21 cellular contexts compared by ENCODE assay signal in the genomic region with DNA sequence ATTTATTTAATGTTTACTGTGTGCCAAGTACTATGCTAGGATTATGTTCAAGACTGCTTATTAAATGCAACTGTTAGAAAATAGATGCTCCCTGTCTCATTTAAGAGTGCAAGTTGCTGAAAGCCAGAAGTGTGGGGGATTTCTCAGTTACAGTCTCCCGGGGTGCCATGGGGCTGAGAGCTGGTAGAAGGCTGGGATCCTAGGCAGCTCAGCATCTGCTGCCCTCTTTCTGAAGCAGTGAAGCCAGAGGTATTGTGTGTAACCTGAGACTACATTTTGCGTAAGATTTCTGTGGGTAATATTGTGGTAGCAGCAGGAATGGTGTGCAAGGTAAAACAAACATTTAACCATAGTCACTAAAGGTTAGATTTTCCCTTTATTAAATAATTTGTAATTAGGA.
A peak's percentile ranks its signal among the peaks of the same experiment; 100 is the strongest.
DNase-seq lines count a peak whose midpoint lies in the region; FAIRE-seq and TF ChIP-seq lines count a peak whose summit lies in the region.
"Had no signal": no experiment of that assay in that cellular context is flagged by ENCODE, and none has a peak within 500 bp of the region (broad histone marks: within the 10 kb centered on the region; RNA-seq: fewer than 3 reads in every experiment).

No MANE protein-coding gene starts in this region.

- H3K4me2 ChIP-seq in astrocyte (ENCODE audit: low read length), result no peak overlapping the region

- no peak overlapping the region for H2AFZ ChIP-seq in astrocyte (ENCODE audit: low read depth, low read length)

- H3K27ac Mint-ChIP-seq in astrocyte (ENCODE audit: unreplicated experiment) (no peak overlapping the region), nephron progenitor cell (peak overlapping the region; percentile 80), chondrocyte (ENCODE audit: unreplicated experiment) (no peak overlapping the region)
- H3K27ac Mint-ChIP-seq: activated CD4-positive, alpha-beta T cell treated with anti-CD3 and anti-CD28 coated beads, Interleukin-2, amount 10 ng/mL, durations not matched to agents 24 days and 14 days; endodermal cell; stimulated activated memory B cell treated with anti-CD40 and anti-IgM and Interleukin-4, amounts not matched to agents 10 μg/mL and 1 μg/mL and 100 μg/mL, for 72 hours had no signal

- H3K27me3 ChIP-seq in astrocyte (ENCODE audit: insufficient read depth, low read length) (no peaks in the 10 kb centered on the region), stomach (no peaks in the 10 kb centered on the region)
- H3K27me3 ChIP-seq: SJCRH30, spleen, tibial nerve had no signal

- no peaks in the 10 kb centered on the region for H3K4me1 ChIP-seq in astrocyte (ENCODE audit: insufficient read depth, low read length)
- H3K4me1 ChIP-seq in stomach, result peaks cover 0 to 37% (median 18%) of the 10 kb centered on the region in 4 donors
- H3K4me1 ChIP-seq: SJCRH30 had no signal

- H3K9me3 ChIP-seq in astrocyte (ENCODE audit: insufficient read depth, low read depth, low read length) (no peaks in the 10 kb centered on the region), stomach (no peaks in the 10 kb centered on the region)
- H3K9me3 ChIP-seq: left ventricle myocardium inferior, tibial nerve had no signal

- no peaks in the 10 kb centered on the region for H4K20me1 ChIP-seq in astrocyte (ENCODE audit: insufficient read depth, low read length)

- no peak for TF ChIP-seq POLR2A in stomach (IDR thresholded peaks at IDR 0.05)

- TF ChIP-seq EP300 in stomach (IDR thresholded peaks at IDR 0.05), result no peak

- intact Hi-C loops in stomach (cut with DNase I; ENCODE audit: low total_unique reads), result no loop called here

- H3K27me3 Mint-ChIP-seq in astrocyte (ENCODE audit: low read depth, unreplicated experiment) (no peaks in the 10 kb centered on the region), nephron progenitor cell (ENCODE audit: low read depth, poor library complexity) (no peaks in the 10 kb centered on the region), chondrocyte (ENCODE audit: low read depth) (no peaks in the 10 kb centered on the region)
- H3K27me3 Mint-ChIP-seq: activated CD4-positive, alpha-beta T cell treated with anti-CD3 and anti-CD28 coated beads, Interleukin-2, amount 10 ng/mL, durations not matched to agents 24 days and 14 days; central memory CD8-positive, alpha-beta T cell; stimulated activated memory B cell treated with anti-CD40 and anti-IgM and Interleukin-4, amounts not matched to agents 10 μg/mL and 1 μg/mL and 100 μg/mL, for 72 hours had no signal

- H3K27ac ChIP-seq in astrocyte (ENCODE audit: low read depth, low read length) (no peak overlapping the region), stomach (no peak overlapping the region)
- H3K27ac ChIP-seq: 22Rv1, HL-60, left ventricle myocardium inferior, SJCRH30, spleen, tibial nerve had no signal

- H3K4me3 Mint-ChIP-seq in astrocyte (ENCODE audit: unreplicated experiment) (no peak overlapping the region), nephron progenitor cell (no peak overlapping the region), chondrocyte (ENCODE audit: unreplicated experiment) (no peak overlapping the region)
- H3K4me3 Mint-ChIP-seq: activated CD4-positive, alpha-beta T cell treated with anti-CD3 and anti-CD28 coated beads, Interleukin-2, amount 10 ng/mL, durations not matched to agents 24 days and 14 days; CD14-positive monocyte; central memory CD8-positive, alpha-beta T cell; endodermal cell; stimulated activated memory B cell treated with anti-CD40 and anti-IgM and Interleukin-4, amounts not matched to agents 10 μg/mL and 1 μg/mL and 100 μg/mL, for 72 hours had no signal

- no peak for FAIRE-seq in astrocyte (lab: Jason Lieb, UNC)

- no peaks in the 10 kb centered on the region for H3K36me3 ChIP-seq in astrocyte (ENCODE audit: insufficient read depth, low read length)
- H3K36me3 ChIP-seq in stomach, result no peaks in the 10 kb centered on the region
- H3K36me3 ChIP-seq: left ventricle myocardium inferior, SJCRH30, spleen, tibial nerve had no signal

- DNase-seq in DMS 273 (lab: John Stamatoyannopoulos, UW; ENCODE audit: unreplicated experiment) (peak; percentile 38), DMS 273 treated with DMSO at 0.1 percent for 48 hours (lab: John Stamatoyannopoulos, UW) (no peak), NCI-H146 treated with DMSO at 0.1 percent for 48 hours (lab: John Stamatoyannopoulos, UW; ENCODE audit: unreplicated experiment) (peak; percentile 18), astrocyte (ENCODE audit: low read depth) (peak; percentile 29), nephron progenitor cell (no peak), chondrocyte (ENCODE audit: low spot score) (no peak), cerebellar cortex (ENCODE audit: low spot score) (no peak), stomach (no peak)
- DNase-seq: activated CD4-positive, alpha-beta T cell treated with anti-CD3 and anti-CD28 coated beads, Interleukin-2, amount 10 ng/mL, durations not matched to agents 24 days and 14 days; activated naive CD4-positive, alpha-beta T cell treated with anti-CD3 and anti-CD28 coated beads, Interleukin-2, amount 50 U/mL, for 16 hours; endodermal cell; KG1; left ventricle myocardium inferior; spleen had no signal

- H3K79me2 ChIP-seq in astrocyte (ENCODE audit: insufficient read depth, low read length), result no peaks in the 10 kb centered on the region

- H3K9ac ChIP-seq in astrocyte (ENCODE audit: low read length), result no peak overlapping the region

- H3K4me1 Mint-ChIP-seq in astrocyte (ENCODE audit: low read depth, unreplicated experiment) (peaks cover 20% of the 10 kb centered on the region), nephron progenitor cell (peaks cover 62% of the 10 kb centered on the region), chondrocyte (ENCODE audit: low read depth) (peaks cover 11% of the 10 kb centered on the region)

- TF ChIP-seq CTCF in astrocyte (IDR thresholded peaks at IDR 0.05; ENCODE audit: insufficient read depth, low read depth, low read length) (no peak), nephron progenitor cell (IDR thresholded peaks at IDR 0.05) (no peak), chondrocyte (IDR thresholded peaks at IDR 0.05) (no peak), stomach (IDR thresholded peaks at IDR 0.05) (no peak)

- H3K4me3 ChIP-seq in astrocyte (ENCODE audit: insufficient read depth, low read depth, low read length) (no peak overlapping the region), stomach (no peak overlapping the region)
- H3K4me3 ChIP-seq: left ventricle myocardium inferior, SJCRH30, spleen, tibial nerve had no signal

- WGBS in stomach, 5 donors, result 67 to 93% (median 75%) methylated on average over 2 of the region's 2 CpGs

- H3K9me3 Mint-ChIP-seq in astrocyte (ENCODE audit: unreplicated experiment) (no peaks in the 10 kb centered on the region), nephron progenitor cell (peaks cover 16% of the 10 kb centered on the region), chondrocyte (ENCODE audit: low read depth) (peaks cover 4% of the 10 kb centered on the region)
- H3K9me3 Mint-ChIP-seq: central memory CD8-positive, alpha-beta T cell had no signal

- H3K36me3 Mint-ChIP-seq in astrocyte (ENCODE audit: low read depth, unreplicated experiment) (peaks cover 1% of the 10 kb centered on the region), nephron progenitor cell (ENCODE audit: low read depth) (peaks cover 11% of the 10 kb centered on the region), chondrocyte (ENCODE audit: low read depth) (peaks cover 3% of the 10 kb centered on the region)
- H3K36me3 Mint-ChIP-seq: CD14-positive monocyte had no signal

Comparison
In these comparisons a context has a peak if more than half of its experiments do, and no peak if none do; other contexts are left out.
1. DNase-seq: peak in DMS 273 (single experiment), NCI-H146 treated with DMSO at 0.1 percent for 48 hours (single experiment) and astrocyte (single experiment); none in DMS 273 treated with DMSO at 0.1 percent for 48 hours (single experiment), nephron progenitor cell (single experiment), chondrocyte (single experiment), cerebellar cortex (single experiment) and stomach (single experiment).